ENCODE assay signal across 2 cellular contexts in the genomic region with DNA sequence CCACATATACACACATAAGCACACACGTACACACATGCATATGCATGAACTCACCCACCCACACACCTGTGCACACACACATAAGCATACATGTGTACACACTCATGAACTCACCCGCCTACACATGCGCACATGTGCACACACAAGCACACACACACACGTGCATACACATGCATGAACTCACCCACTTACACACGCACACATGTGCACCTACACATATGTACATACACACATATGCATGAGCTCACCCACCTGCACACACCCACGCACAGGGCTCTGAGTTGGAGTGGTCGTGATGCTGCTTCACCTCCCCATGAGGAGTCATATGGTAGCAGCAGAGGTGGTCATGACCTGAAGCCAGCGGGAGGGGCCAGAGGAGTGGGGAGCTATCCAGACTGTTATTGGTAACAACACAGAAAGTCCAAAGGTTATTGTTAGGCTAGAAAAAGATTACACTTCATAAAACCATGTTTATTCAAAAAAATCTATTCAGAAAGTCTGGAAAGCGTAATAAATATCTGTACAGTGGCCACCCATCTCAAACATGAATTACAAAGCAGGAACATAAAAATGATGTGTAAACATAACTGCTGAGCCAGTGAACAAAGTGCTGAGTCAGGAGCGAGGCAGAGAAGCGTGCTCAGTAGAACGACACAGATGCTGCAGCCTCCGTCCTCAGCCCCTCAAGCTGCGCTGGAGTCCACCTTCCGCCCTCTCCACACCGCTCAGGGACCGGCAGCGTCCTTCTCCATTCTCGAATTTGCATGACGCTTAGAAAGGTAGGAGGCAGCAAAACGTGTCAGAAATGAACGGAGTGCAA.
TF ChIP-seq lines count a peak whose summit lies in the region.

No MANE protein-coding gene starts in this region.

TF ChIP-seq in H1, 55 proteins besides CTCF, POLR2A, EP300 and RAD21:
- TF ChIP-seq POLR2AphosphoS5 (IDR thresholded peaks at IDR 0.05; ENCODE audit: low read depth, low read length): peak; percentile 14; the same call in 1 of the 2 replicates
- no peak for TF ChIP-seq SP2 (IDR thresholded peaks at IDR 0.05; ENCODE audit: low read length)
- TF ChIP-seq SP1 (IDR thresholded peaks at IDR 0.05; ENCODE audit: low read depth, low read length): no peak
- no peak for TF ChIP-seq SIN3A (conservative IDR thresholded peaks at IDR 0.05 in 1 of 2, IDR thresholded peaks at IDR 0.05 in 1 of 2; ENCODE audit: low read depth in 1 of 2, low read length in 2 of 2)
- TF ChIP-seq MAFK (IDR thresholded peaks at IDR 0.05; ENCODE audit: low read depth, low read length): peak; percentile 83
- peak; percentile 86 for TF ChIP-seq BACH1 (IDR thresholded peaks at IDR 0.05; ENCODE audit: low read length)
- TF ChIP-seq CBX5 (IDR thresholded peaks at IDR 0.05; ENCODE audit: low read depth, low read length): no peak
- TF ChIP-seq HDAC6 (IDR thresholded peaks at IDR 0.05; ENCODE audit: low read depth, low read length): no peak
- no peak for TF ChIP-seq CEBPB (IDR thresholded peaks at IDR 0.05; ENCODE audit: low read depth, low read length)

TF ChIP-seq in liver, 16 proteins besides CTCF, POLR2A, EP300 and RAD21:
- TF ChIP-seq, protein P1, sequence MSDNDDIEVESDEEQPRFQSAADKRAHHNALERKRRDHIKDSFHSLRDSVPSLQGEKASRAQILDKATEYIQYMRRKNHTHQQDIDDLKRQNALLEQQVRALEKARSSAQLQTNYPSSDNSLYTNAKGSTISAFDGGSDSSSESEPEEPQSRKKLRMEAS (IDR thresholded peaks at IDR 0.05): no peak
- no peak for TF ChIP-seq YY1 (IDR thresholded peaks at IDR 0.05)
- peak; percentile 41 to 73 for TF ChIP-seq HNF4A (conservative IDR thresholded peaks at IDR 0.05)
- TF ChIP-seq RXRA (IDR thresholded peaks at IDR 0.05): peak in 1 of 2 donors; percentile 12
- TF ChIP-seq HNF4G (IDR thresholded peaks at IDR 0.05): no peak
- no peak for TF ChIP-seq FOXA1 (IDR thresholded peaks at IDR 0.05)
- TF ChIP-seq FOXA2 (IDR thresholded peaks at IDR 0.05): no peak
TF ChIP-seq in liver: peak in this region for 2.
